ENCODE assay signal across 1 cellular context in the genomic region with DNA sequence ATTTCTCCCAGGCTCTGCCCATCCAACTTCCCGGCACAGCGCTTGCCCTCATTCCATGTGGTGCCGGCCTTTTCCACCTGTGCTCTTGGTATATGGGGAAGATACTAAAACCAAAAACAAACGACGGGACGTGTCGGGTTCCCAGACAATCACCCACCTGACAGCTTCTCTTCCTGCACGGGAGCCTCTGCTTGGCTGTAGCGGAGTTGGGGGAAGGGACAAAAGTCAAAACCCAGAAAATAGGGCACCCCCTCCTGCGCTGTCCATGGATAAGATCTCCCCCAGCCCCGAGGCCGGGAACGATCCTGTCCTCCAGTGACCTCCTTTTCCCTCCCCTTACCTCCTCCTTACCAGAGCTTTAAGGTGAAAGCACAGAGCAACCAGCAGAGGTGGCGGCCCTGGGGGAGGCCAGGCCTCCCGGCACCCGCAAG.
TF ChIP-seq lines count a peak whose summit lies in the region.

No MANE protein-coding gene starts in this region.

TF ChIP-seq in GM23338, 12 proteins besides CTCF, POLR2A, EP300 and RAD21 (continued from another document):
- TF ChIP-seq, protein P1, sequence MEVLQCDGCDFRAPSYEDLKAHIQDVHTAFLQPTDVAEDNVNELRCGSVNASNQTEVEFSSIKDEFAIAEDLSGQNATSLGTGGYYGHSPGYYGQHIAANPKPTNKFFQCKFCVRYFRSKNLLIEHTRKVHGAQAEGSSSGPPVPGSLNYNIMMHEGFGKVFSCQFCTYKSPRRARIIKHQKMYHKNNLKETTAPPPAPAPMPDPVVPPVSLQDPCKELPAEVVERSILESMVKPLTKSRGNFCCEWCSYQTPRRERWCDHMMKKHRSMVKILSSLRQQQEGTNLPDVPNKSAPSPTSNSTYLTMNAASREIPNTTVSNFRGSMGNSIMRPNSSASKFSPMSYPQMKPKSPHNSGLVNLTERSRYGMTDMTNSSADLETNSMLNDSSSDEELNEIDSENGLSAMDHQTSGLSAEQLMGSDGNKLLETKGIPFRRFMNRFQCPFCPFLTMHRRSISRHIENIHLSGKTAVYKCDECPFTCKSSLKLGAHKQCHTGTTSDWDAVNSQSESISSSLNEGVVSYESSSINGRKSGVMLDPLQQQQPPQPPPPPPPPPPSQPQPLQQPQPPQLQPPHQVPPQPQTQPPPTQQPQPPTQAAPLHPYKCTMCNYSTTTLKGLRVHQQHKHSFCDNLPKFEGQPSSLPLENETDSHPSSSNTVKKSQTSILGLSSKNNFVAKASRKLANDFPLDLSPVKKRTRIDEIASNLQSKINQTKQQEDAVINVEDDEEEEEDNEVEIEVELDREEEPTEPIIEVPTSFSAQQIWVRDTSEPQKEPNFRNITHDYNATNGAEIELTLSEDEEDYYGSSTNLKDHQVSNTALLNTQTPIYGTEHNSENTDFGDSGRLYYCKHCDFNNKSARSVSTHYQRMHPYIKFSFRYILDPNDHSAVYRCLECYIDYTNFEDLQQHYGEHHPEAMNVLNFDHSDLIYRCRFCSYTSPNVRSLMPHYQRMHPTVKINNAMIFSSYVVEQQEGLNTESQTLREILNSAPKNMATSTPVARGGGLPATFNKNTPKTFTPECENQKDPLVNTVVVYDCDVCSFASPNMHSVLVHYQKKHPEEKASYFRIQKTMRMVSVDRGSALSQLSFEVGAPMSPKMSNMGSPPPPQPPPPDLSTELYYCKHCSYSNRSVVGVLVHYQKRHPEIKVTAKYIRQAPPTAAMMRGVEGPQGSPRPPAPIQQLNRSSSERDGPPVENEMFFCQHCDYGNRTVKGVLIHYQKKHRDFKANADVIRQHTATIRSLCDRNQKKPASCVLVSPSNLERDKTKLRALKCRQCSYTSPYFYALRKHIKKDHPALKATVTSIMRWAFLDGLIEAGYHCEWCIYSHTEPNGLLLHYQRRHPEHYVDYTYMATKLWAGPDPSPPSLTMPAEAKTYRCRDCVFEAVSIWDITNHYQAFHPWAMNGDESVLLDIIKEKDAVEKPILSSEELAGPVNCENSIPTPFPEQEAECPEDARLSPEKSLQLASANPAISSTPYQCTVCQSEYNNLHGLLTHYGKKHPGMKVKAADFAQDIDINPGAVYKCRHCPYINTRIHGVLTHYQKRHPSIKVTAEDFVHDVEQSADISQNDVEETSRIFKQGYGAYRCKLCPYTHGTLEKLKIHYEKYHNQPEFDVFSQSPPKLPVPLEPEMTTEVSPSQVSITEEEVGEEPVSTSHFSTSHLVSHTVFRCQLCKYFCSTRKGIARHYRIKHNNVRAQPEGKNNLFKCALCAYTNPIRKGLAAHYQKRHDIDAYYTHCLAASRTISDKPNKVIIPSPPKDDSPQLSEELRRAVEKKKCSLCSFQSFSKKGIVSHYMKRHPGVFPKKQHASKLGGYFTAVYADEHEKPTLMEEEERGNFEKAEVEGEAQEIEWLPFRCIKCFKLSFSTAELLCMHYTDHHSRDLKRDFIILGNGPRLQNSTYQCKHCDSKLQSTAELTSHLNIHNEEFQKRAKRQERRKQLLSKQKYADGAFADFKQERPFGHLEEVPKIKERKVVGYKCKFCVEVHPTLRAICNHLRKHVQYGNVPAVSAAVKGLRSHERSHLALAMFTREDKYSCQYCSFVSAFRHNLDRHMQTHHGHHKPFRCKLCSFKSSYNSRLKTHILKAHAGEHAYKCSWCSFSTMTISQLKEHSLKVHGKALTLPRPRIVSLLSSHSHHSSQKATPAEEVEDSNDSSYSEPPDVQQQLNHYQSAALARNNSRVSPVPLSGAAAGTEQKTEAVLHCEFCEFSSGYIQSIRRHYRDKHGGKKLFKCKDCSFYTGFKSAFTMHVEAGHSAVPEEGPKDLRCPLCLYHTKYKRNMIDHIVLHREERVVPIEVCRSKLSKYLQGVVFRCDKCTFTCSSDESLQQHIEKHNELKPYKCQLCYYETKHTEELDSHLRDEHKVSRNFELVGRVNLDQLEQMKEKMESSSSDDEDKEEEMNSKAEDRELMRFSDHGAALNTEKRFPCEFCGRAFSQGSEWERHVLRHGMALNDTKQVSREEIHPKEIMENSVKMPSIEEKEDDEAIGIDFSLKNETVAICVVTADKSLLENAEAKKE (CRISPR knock-in tag; IDR thresholded peaks at IDR 0.05): no peak
- TF ChIP-seq ZNF331 (CRISPR knock-in tag; IDR thresholded peaks at IDR 0.05; ENCODE audit: low read depth) (no peak), ZNF114 (CRISPR knock-in tag; IDR thresholded peaks at IDR 0.05) (no peak), EZH2 (IDR thresholded peaks at IDR 0.05; ENCODE audit: low read depth, unreplicated experiment) (no peak), STAT1 (IDR thresholded peaks at IDR 0.05; ENCODE audit: unreplicated experiment) (no peak), CREB1 (CRISPR knock-in tag; IDR thresholded peaks at IDR 0.05; ENCODE audit: low read depth) (no peak), NANOG (IDR thresholded peaks at IDR 0.05; ENCODE audit: borderline replicate concordance) (no peak), POLR2AphosphoS5 (IDR thresholded peaks at IDR 0.05; ENCODE audit: low read depth) (no peak), JUNB (IDR thresholded peaks at IDR 0.05; ENCODE audit: unreplicated experiment) (no peak)
- TF ChIP-seq, protein P2, sequence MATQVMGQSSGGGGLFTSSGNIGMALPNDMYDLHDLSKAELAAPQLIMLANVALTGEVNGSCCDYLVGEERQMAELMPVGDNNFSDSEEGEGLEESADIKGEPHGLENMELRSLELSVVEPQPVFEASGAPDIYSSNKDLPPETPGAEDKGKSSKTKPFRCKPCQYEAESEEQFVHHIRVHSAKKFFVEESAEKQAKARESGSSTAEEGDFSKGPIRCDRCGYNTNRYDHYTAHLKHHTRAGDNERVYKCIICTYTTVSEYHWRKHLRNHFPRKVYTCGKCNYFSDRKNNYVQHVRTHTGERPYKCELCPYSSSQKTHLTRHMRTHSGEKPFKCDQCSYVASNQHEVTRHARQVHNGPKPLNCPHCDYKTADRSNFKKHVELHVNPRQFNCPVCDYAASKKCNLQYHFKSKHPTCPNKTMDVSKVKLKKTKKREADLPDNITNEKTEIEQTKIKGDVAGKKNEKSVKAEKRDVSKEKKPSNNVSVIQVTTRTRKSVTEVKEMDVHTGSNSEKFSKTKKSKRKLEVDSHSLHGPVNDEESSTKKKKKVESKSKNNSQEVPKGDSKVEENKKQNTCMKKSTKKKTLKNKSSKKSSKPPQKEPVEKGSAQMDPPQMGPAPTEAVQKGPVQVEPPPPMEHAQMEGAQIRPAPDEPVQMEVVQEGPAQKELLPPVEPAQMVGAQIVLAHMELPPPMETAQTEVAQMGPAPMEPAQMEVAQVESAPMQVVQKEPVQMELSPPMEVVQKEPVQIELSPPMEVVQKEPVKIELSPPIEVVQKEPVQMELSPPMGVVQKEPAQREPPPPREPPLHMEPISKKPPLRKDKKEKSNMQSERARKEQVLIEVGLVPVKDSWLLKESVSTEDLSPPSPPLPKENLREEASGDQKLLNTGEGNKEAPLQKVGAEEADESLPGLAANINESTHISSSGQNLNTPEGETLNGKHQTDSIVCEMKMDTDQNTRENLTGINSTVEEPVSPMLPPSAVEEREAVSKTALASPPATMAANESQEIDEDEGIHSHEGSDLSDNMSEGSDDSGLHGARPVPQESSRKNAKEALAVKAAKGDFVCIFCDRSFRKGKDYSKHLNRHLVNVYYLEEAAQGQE (IDR thresholded peaks at IDR 0.05; ENCODE audit: unreplicated experiment): no peak
TF ChIP-seq in GM23338: peak in this region for 0.
